ENCODE assay signal across 2 cellular contexts in genomic region chr1:11804666-11805453, GRCh38.
TF ChIP-seq lines count a peak whose summit lies in the region.

No MANE protein-coding gene starts in this region.

TF ChIP-seq in A549, 52 proteins besides CTCF, POLR2A, EP300 and RAD21:
- TF ChIP-seq GATA3 (IDR thresholded peaks at IDR 0.05; ENCODE audit: borderline replicate concordance) (no peak), E2F6 (IDR thresholded peaks at IDR 0.05; ENCODE audit: borderline replicate concordance, low read depth) (no peak)

TF ChIP-seq in K562, 482 proteins besides CTCF, POLR2A, EP300 and RAD21 (continues in another document):
- no peak for TF ChIP-seq PRMT5 (CRISPR knock-in tag; IDR thresholded peaks at IDR 0.05)
- TF ChIP-seq PHF21A (IDR thresholded peaks at IDR 0.05; ENCODE audit: borderline replicate concordance, low read depth), result no peak
- TF ChIP-seq ZNF518B (CRISPR knock-in tag; IDR thresholded peaks at IDR 0.05), result no peak
- TF ChIP-seq KAT2B (IDR thresholded peaks at IDR 0.05; ENCODE audit: low read depth, low read length), result no peak
- no peak for TF ChIP-seq ZNF584 (CRISPR knock-in tag; IDR thresholded peaks at IDR 0.05; ENCODE audit: low read depth)
- TF ChIP-seq ELK3 (CRISPR knock-in tag; IDR thresholded peaks at IDR 0.05), result no peak
- no peak for TF ChIP-seq PATZ1 (CRISPR knock-in tag; IDR thresholded peaks at IDR 0.05; ENCODE audit: borderline replicate concordance)
- TF ChIP-seq KDM4B (IDR thresholded peaks at IDR 0.05; ENCODE audit: borderline replicate concordance in 2 of 2, low read depth in 1 of 2), result no peak
- no peak for TF ChIP-seq MAFK (IDR thresholded peaks at IDR 0.05; ENCODE audit: low read length)
- TF ChIP-seq SMARCE1 (IDR thresholded peaks at IDR 0.05), result no peak; the same call in 1 of the 2 replicates
- TF ChIP-seq SMAD3 (CRISPR knock-in tag; conservative IDR thresholded peaks at IDR 0.05), result no peak
- TF ChIP-seq THAP12 (CRISPR knock-in tag; IDR thresholded peaks at IDR 0.05), result 0 out of 2 replicates have a peak, but pooled peaks have one; percentile 3
- TF ChIP-seq FIP1L1 (IDR thresholded peaks at IDR 0.05; ENCODE audit: low read depth, low read length, poor library complexity, severe bottlenecking), result no peak
- no peak; the same call in 1 of the 2 replicates for TF ChIP-seq MXI1 (IDR thresholded peaks at IDR 0.05; ENCODE audit: low read depth, low read length)
- TF ChIP-seq TRIM24 (IDR thresholded peaks at IDR 0.05), result no peak
- no peak for TF ChIP-seq KLF16 (IDR thresholded peaks at IDR 0.05)
- no peak for TF ChIP-seq SFPQ (IDR thresholded peaks at IDR 0.05; ENCODE audit: low read depth, low read length)
- peak; percentile 39; the same call in 1 of the 2 replicates for TF ChIP-seq ELF1 (tag; IDR thresholded peaks at IDR 0.05)
- TF ChIP-seq ZNF76 (CRISPR knock-in tag; IDR thresholded peaks at IDR 0.05; ENCODE audit: borderline replicate concordance), result no peak
- TF ChIP-seq MIER1 (IDR thresholded peaks at IDR 0.05; ENCODE audit: low read depth), result no peak
- TF ChIP-seq BCL6 (CRISPR knock-in tag; IDR thresholded peaks at IDR 0.05), result no peak
- TF ChIP-seq ZNF12 (CRISPR knock-in tag; IDR thresholded peaks at IDR 0.05), result peak; percentile 81
- TF ChIP-seq CREB5 (CRISPR knock-in tag; IDR thresholded peaks at IDR 0.05), result no peak
- TF ChIP-seq ZNF589 (CRISPR knock-in tag; IDR thresholded peaks at IDR 0.05; ENCODE audit: low read depth), result no peak
- TF ChIP-seq HOXB6 (CRISPR knock-in tag; IDR thresholded peaks at IDR 0.05; ENCODE audit: borderline replicate concordance), result no peak
- TF ChIP-seq KDM5B (IDR thresholded peaks at IDR 0.05; ENCODE audit: insufficient replicate concordance, low read depth, low read length), result peak; percentile 18
- TF ChIP-seq EZH2 (IDR thresholded peaks at IDR 0.05; ENCODE audit: borderline replicate concordance, low read depth, low read length), result no peak
- no peak for TF ChIP-seq RHOXF2B (CRISPR knock-in tag; conservative IDR thresholded peaks at IDR 0.05)
- no peak for TF ChIP-seq ZNF436 (CRISPR knock-in tag; IDR thresholded peaks at IDR 0.05)
- TF ChIP-seq POLR2B (IDR thresholded peaks at IDR 0.05; ENCODE audit: low read depth, partially characterized antibody), result no peak
- no peak for TF ChIP-seq NFE2 (IDR thresholded peaks at IDR 0.05; ENCODE audit: low read depth)
- TF ChIP-seq NCOA6 (IDR thresholded peaks at IDR 0.05), result no peak
- TF ChIP-seq TAL1 (IDR thresholded peaks at IDR 0.05), result no peak
- no peak for TF ChIP-seq TAF9B (IDR thresholded peaks at IDR 0.05; ENCODE audit: partially characterized antibody)
- TF ChIP-seq MLLT1 (IDR thresholded peaks at IDR 0.05), result peak; percentile 82 to 86; a peak in 2 of 4 replicates
- no peak for TF ChIP-seq PHTF2 (CRISPR knock-in tag; IDR thresholded peaks at IDR 0.05)
- TF ChIP-seq ARID4B (CRISPR knock-in tag; IDR thresholded peaks at IDR 0.05), result no peak
- no peak for TF ChIP-seq ELK1 (CRISPR knock-in tag; IDR thresholded peaks at IDR 0.05)
- no peak for TF ChIP-seq SRSF9 (IDR thresholded peaks at IDR 0.05; ENCODE audit: borderline replicate concordance, low read depth, low read length)
- no peak for TF ChIP-seq SRSF7 (optimal IDR thresholded peaks at IDR 0.05; ENCODE audit: low read depth, low read length)
- no peak for TF ChIP-seq ASH1L (IDR thresholded peaks at IDR 0.05; ENCODE audit: borderline replicate concordance, low read depth, partially characterized antibody)
- TF ChIP-seq KAT8 (IDR thresholded peaks at IDR 0.05; ENCODE audit: low read depth), result no peak
- peak; percentile 26 for TF ChIP-seq POU5F1 (IDR thresholded peaks at IDR 0.05; ENCODE audit: borderline replicate concordance, low read depth, low read length, partially characterized antibody)
